In the genomic region with DNA sequence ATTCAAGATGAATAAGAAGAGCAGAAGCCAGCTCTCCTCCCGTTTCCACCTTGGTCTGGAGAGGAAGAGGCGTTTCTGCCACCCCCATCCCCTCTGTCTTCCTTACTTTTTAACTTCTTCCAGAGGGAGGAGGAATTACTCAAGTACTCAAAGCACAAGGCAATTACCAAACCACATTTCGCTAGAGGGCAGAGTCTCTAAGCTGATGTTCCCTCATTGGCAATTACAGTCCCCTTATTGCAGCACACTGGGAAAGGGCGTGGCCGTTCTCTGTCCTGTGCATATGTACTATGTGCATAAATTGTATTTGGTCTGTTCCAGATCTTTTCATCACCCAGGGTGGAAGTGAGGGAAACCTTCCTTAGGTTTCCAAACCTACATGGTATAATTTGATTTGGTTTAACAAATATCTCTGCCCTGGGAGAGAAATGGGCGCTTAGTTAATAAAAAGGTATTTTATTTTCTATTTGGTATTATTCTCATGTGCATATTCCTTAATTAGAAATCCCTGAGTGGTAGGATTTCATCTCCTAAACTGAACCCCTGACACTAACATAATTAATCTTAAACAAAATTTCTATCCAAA, we compare ENCODE assay signal across 8 cellular contexts. TPM values are rescaled to one million over a fixed set of nuclear protein-coding genes. Genes with fewer than 3 reads are reported as not detected.
A peak's percentile ranks its signal among the peaks of the same experiment; 100 is the strongest.
DNase-seq lines count a peak whose midpoint lies in the region; ATAC-seq and TF ChIP-seq lines count a peak whose summit lies in the region.

No MANE protein-coding gene starts in this region.

- H3K79me2 ChIP-seq in mammary epithelial cell (ENCODE audit: insufficient read depth, low read length): no peaks in the 10 kb centered on the region

- intact Hi-C loops in mammary epithelial cell (cut with micrococcal nuclease): loop anchor here (1.0 to 2.0 kb wide), 3 partner anchors 14 to 65 kb away; a partner anchor contains a TSS

- H3K9me3 ChIP-seq in mammary epithelial cell (replicated peaks; ENCODE audit: insufficient read depth, low read length) (no peaks in the 10 kb centered on the region), liver (ENCODE audit: control insufficient read depth in 4 of 4, low read length in 3 of 4) (no peaks in the 10 kb centered on the region)

- H2AFZ ChIP-seq in mammary epithelial cell (ENCODE audit: low read depth, low read length): no peak overlapping the region

- no TSS peak for BruUV-seq in mammary epithelial cell (replicated peaks; lab: Mats Ljungman, UMichigan)

- H3K4me1 ChIP-seq in mammary epithelial cell (ENCODE audit: insufficient read depth, low read length) (peaks cover 10% of the 10 kb centered on the region), liver (ENCODE audit: control insufficient read depth in 4 of 4, insufficient read depth in 4 of 4, low read length in 3 of 4) (peaks cover 0 to 6% (median 0%) of the 10 kb centered on the region in 4 donors)

- dilution Hi-C loops in mammary epithelial cell (cut with HindIII; ENCODE audit: low sequenced_read_pairs): no loop called here

- no peak overlapping the region for H3K4me2 ChIP-seq in mammary epithelial cell (ENCODE audit: insufficient read depth, low read depth, low read length)

- H3K36me3 ChIP-seq in mammary epithelial cell (ENCODE audit: insufficient read depth, low read length) (no peaks in the 10 kb centered on the region), liver (ENCODE audit: control insufficient read depth in 4 of 4, insufficient read depth in 3 of 4, low read depth in 1 of 4, low read length in 3 of 4) (no peaks in the 10 kb centered on the region)

- CTCF ChIA-PET in mammary epithelial cell (lab: Charles Lee; ENCODE audit: low non-redundant PET): interaction anchor here (0.8 kb wide), 1 partner anchor 14 kb away, joined by 5 read pairs; no protein-coding TSS in a partner anchor

- no peak overlapping the region for H3K9ac ChIP-seq in mammary epithelial cell (ENCODE audit: insufficient read depth, low read length)
- no peak overlapping the region for H3K9ac ChIP-seq in liver (ENCODE audit: low read depth in 1 of 2, low read length in 2 of 2)

- H3K27ac ChIP-seq in mammary epithelial cell (ENCODE audit: insufficient read depth, low read depth, low read length) (no peak overlapping the region), liver (ENCODE audit: low read depth in 1 of 2, low read length in 2 of 2) (no peak overlapping the region)

- H3K4me3 ChIP-seq in mammary epithelial cell (replicated peaks in 1 of 3; ENCODE audit: insufficient read depth in 1 of 3, low read depth in 2 of 3, low read length in 3 of 3) (no peak overlapping the region), liver (ENCODE audit: low read depth in 1 of 3, low read length in 3 of 3) (no peak overlapping the region)

- peak; percentile 67 to 78 for TF ChIP-seq RAD21 in liver (IDR thresholded peaks at IDR 0.05)

- in situ Hi-C loops in mammary epithelial cell (cut with MboI; ENCODE audit: low sequenced_read_pairs in 2 of 2): loop anchor here in 1 of 2 donors (5.0 kb wide), 1 partner anchor 67 kb away; the partner anchor contains the start of gene RNF20

- no peak for ATAC-seq in GM21360 (IDR thresholded peaks at IDR 0.05; ENCODE audit: unreplicated experiment)
- ATAC-seq in GM18909 (IDR thresholded peaks at IDR 0.05; ENCODE audit: poor library complexity, unreplicated experiment): no peak
- ATAC-seq in GM18907 (IDR thresholded peaks at IDR 0.05; ENCODE audit: unreplicated experiment): no peak

- 11% methylated on average over 6 of the region's 6 CpGs for WGBS in mammary epithelial cell (ENCODE audit: low coverage, missing lambda C conversion rate)
- WGBS in liver: 48% methylated on average over 6 of the region's 6 CpGs

- H3K27me3 ChIP-seq in mammary epithelial cell (ENCODE audit: insufficient read depth, low read length): no peaks in the 10 kb centered on the region
- no peaks in the 10 kb centered on the region for H3K27me3 ChIP-seq in liver (ENCODE audit: control insufficient read depth in 4 of 4, insufficient read depth in 4 of 4, low read length in 3 of 4)

- DNase-seq in NCI-H2171 treated with DMSO at 0.1 percent for 48 hours (lab: John Stamatoyannopoulos, UW) (peak; percentile 48), NCI-H2171 (lab: John Stamatoyannopoulos, UW) (no peak), NCI-H526 treated with DMSO at 0.1 percent for 48 hours (lab: John Stamatoyannopoulos, UW) (peak; percentile 22), mammary epithelial cell (peak; percentile 74)

- TF ChIP-seq CTCF in mammary epithelial cell (conservative IDR thresholded peaks at IDR 0.05 in 1 of 2, IDR thresholded peaks at IDR 0.05 in 1 of 2; ENCODE audit: extremely low read depth in 1 of 2, insufficient read depth in 1 of 2, low read depth in 1 of 2, low read length in 2 of 2) (peak; percentile 34 to 74), liver (IDR thresholded peaks at IDR 0.05; ENCODE audit: low read depth, low read length, missing input control) (peak; percentile 37)

- H4K20me1 ChIP-seq in mammary epithelial cell (ENCODE audit: insufficient read depth, low read length): no peaks in the 10 kb centered on the region

TF ChIP-seq in liver, 16 proteins besides CTCF, POLR2A, EP300 and RAD21:
- peak; percentile 12 to 46 for TF ChIP-seq HNF4A (conservative IDR thresholded peaks at IDR 0.05)
- TF ChIP-seq SP1 (IDR thresholded peaks at IDR 0.05): peak; percentile 8
- no peak for TF ChIP-seq YY1 (IDR thresholded peaks at IDR 0.05)

RNA-seq across cellular contexts. Expression of gene ALDOB, which starts 29.8 kb away (rescaled TPM):
- not detected for total RNA-seq in mammary epithelial cell
- polyA plus RNA-seq in mammary epithelial cell: not detected
- polyA minus RNA-seq in mammary epithelial cell: not detected
- total RNA-seq in liver: 1,000 to 10,000 TPM in 1 of 2 donors, 100 to 1,000 TPM in 1; 527 to 1,744 TPM
- polyA plus RNA-seq in liver: 1,000 to 10,000 TPM; 1,872 to 2,132 TPM

Comparison
In these comparisons a context has a peak if more than half of its experiments do, and no peak if none do; other contexts are left out.
1. RNA of gene ALDOB, which starts 29.8 kb away (total RNA-seq): 527 to 1,744 TPM in liver; not detected in mammary epithelial cell; every median in the first group is over 100 times any median in the second.